Comparison of ENCODE assay signal across 20 cellular contexts in genomic region chr5:131745155-131745554, GRCh38. TPM values are rescaled to one million over a fixed set of nuclear protein-coding genes. Genes with fewer than 3 reads are reported as not detected.
DNase-seq lines count a peak whose midpoint lies in the region; ATAC-seq, FAIRE-seq and TF ChIP-seq lines count a peak whose summit lies in the region.
"Had no signal": no experiment of that assay in that cellular context is flagged by ENCODE, and none has a peak within 500 bp of the region (broad histone marks: within the 10 kb centered on the region; RNA-seq: fewer than 3 reads in every experiment).

No MANE protein-coding gene starts in this region.

- no peaks in the 10 kb centered on the region for H3K27me3 Mint-ChIP-seq in CD14-positive monocyte (ENCODE audit: low read depth in 3 of 3)
- no peaks in the 10 kb centered on the region for H3K27me3 Mint-ChIP-seq in T-helper 17 cell
- no peaks in the 10 kb centered on the region for H3K27me3 Mint-ChIP-seq in chondrocyte (ENCODE audit: low read depth)
- H3K27me3 Mint-ChIP-seq: B cell; CD4-positive, CD25-positive, alpha-beta regulatory T cell had no signal

- no peak for TF ChIP-seq RAD21 in K562 (CRISPR knock-in tag; conservative IDR thresholded peaks at IDR 0.05 in 1 of 2, IDR thresholded peaks at IDR 0.05 in 1 of 2)

- peaks cover 85% of the 10 kb centered on the region for H3K79me2 ChIP-seq in K562 (ENCODE audit: control insufficient read depth, insufficient read depth, low read length)

- no peak for TF ChIP-seq POLR2A in K562 (conservative IDR thresholded peaks at IDR 0.05)

- H4K20me1 ChIP-seq in K562 (replicated peaks; ENCODE audit: control insufficient read depth, insufficient read depth, low read length), result no peaks in the 10 kb centered on the region

- no TSS peak for BruUV-seq in K562 (replicated peaks; lab: Mats Ljungman, UMichigan)

- peaks cover 15 to 51% of the 10 kb centered on the region in 2 experiments for H3K4me1 ChIP-seq in K562 (replicated peaks in 1 of 2; ENCODE audit: control insufficient read depth in 2 of 2, insufficient read depth in 2 of 2, low read length in 2 of 2)
- H3K4me1 ChIP-seq: Caco-2 had no signal

- 23% methylated on average over 3 of the region's 3 CpGs for WGBS in K562 (ENCODE audit: insufficient coverage, low coverage, missing lambda C conversion rate)

- H3K27me3 ChIP-seq in K562 (ENCODE audit: control insufficient read depth in 2 of 2, insufficient read depth in 2 of 2, low read length in 2 of 2), result no peaks in the 10 kb centered on the region
- H3K27me3 ChIP-seq: BLaER1 treated with 17β-estradiol and CSF1 and Interleukin-3, amounts not matched to agents 10 nM and 100 nM had no signal

- no peaks in the 10 kb centered on the region for H3K9me3 ChIP-seq in T-helper 17 cell (ENCODE audit: control insufficient read depth, low read length, poor library complexity, severe bottlenecking)
- no peaks in the 10 kb centered on the region for H3K9me3 ChIP-seq in K562 (replicated peaks; ENCODE audit: control insufficient read depth, insufficient read depth, low read depth, low read length)
- H3K9me3 ChIP-seq: Caco-2 had no signal

- H3K9me1 ChIP-seq in K562 (ENCODE audit: control insufficient read depth, insufficient read depth, low read length), result no peaks in the 10 kb centered on the region

- H3K9me3 Mint-ChIP-seq in CD14-positive monocyte (no peaks in the 10 kb centered on the region), chondrocyte (ENCODE audit: low read depth) (no peaks in the 10 kb centered on the region)
- H3K9me3 Mint-ChIP-seq: CD4-positive, CD25-positive, alpha-beta regulatory T cell; CD8-positive, alpha-beta T cell had no signal

- TF ChIP-seq CTCF in CD14-positive monocyte (IDR thresholded peaks at IDR 0.05) (no peak), K562 (IDR thresholded peaks at IDR 0.05 in 2 of 3, conservative IDR thresholded peaks at IDR 0.05 in 1 of 3; ENCODE audit: insufficient read depth in 2 of 3, low read depth in 1 of 3, low read length in 3 of 3) (no peak), chondrocyte (IDR thresholded peaks at IDR 0.05) (no peak)

- H3K9ac ChIP-seq in K562 (ENCODE audit: insufficient read depth in 1 of 2, low read depth in 2 of 2, low read length in 2 of 2), result peak overlapping the region in 1 of 2 experiments; percentile 40; a peak in 1 of 4 replicates
- H3K9ac ChIP-seq: BLaER1 treated with 17β-estradiol and CSF1 and Interleukin-3, amounts not matched to agents 10 nM and 100 nM had no signal

- H3K4me3 Mint-ChIP-seq in CD14-positive monocyte, result no peak overlapping the region
- H3K4me3 Mint-ChIP-seq in T-helper 17 cell, result no peak overlapping the region
- no peak overlapping the region for H3K4me3 Mint-ChIP-seq in chondrocyte (ENCODE audit: unreplicated experiment)
- H3K4me3 Mint-ChIP-seq: B cell; CD4-positive, CD25-positive, alpha-beta regulatory T cell; CD8-positive, alpha-beta T cell had no signal

- intact Hi-C loops in CD14-positive monocyte (cut with micrococcal nuclease) (no loop called here), K562 (cut with micrococcal nuclease) (loop anchor here (5.0 kb wide), 2 partner anchors 108 to 262 kb away; partner anchors contain the start of gene RAPGEF6)

- TF ChIP-seq EP300 in K562 (IDR thresholded peaks at IDR 0.05; ENCODE audit: low read length), result no peak

- POLR2A ChIA-PET in K562 (lab: Yijun Ruan, JAX), result interaction anchor here (1.0 to 2.1 kb wide), 4 partner anchors 8 to 110 kb away, joined by 3 to 10 read pairs (median 4); no protein-coding TSS in a partner anchor

- peak overlapping the region; percentile 86 for H3K27ac ChIP-seq in K562 (ENCODE audit: extremely low read depth, low read depth, low read length)
- H3K27ac ChIP-seq: BLaER1 treated with 17β-estradiol and CSF1 and Interleukin-3, amounts not matched to agents 10 nM and 100 nM; C4-2B had no signal

- H2AFZ ChIP-seq in K562 (ENCODE audit: low read depth, low read length), result no peak overlapping the region

- ATAC-seq in T-helper 17 cell (no peak), K562 (no peak)
- ATAC-seq: CD8-positive, alpha-beta T cell had no signal

- no peak overlapping the region; the same call in 1 of the 2 replicates for H3K4me2 ChIP-seq in K562 (ENCODE audit: insufficient read depth, low read length)
- H3K4me2 ChIP-seq: BLaER1 treated with 17β-estradiol and CSF1 and Interleukin-3, amounts not matched to agents 10 nM and 100 nM had no signal

- no peak overlapping the region for H3K4me3 ChIP-seq in K562
- H3K4me3 ChIP-seq: BLaER1 treated with 17β-estradiol and CSF1 and Interleukin-3, amounts not matched to agents 10 nM and 100 nM had no signal

- H3K36me3 Mint-ChIP-seq in CD14-positive monocyte, result peaks cover 43 to 46% of the 10 kb centered on the region in 2 donors
- H3K36me3 Mint-ChIP-seq in T-helper 17 cell (ENCODE audit: low read depth), result peaks cover 13% of the 10 kb centered on the region
- H3K36me3 Mint-ChIP-seq in chondrocyte (ENCODE audit: low read depth), result peaks cover 16% of the 10 kb centered on the region

- in situ Hi-C loops in K562 (cut with MboI), result no loop called here

- DNase-seq in CD14-positive monocyte (ENCODE audit: low spot score) (no peak), T-helper 17 cell (no peak), K562 (ENCODE audit: extremely low read depth in 1 of 4, low spot score in 3 of 4) (no peak), NCI-H2171 treated with DMSO at 0.1 percent for 48 hours (lab: John Stamatoyannopoulos, UW) (no peak), chondrocyte (ENCODE audit: low spot score) (no peak), AML-193 (lab: John Stamatoyannopoulos, UW) (no peak)
- DNase-seq: 8988T; ACHN; Caco-2; Calu3; CD4-positive, CD25-positive, alpha-beta regulatory T cell; CD8-positive, alpha-beta T cell; DMS79 treated with DMSO at 0.1 percent for 48 hours; GF-D8 had no signal

- CTCF ChIA-PET in K562 (lab: Yijun Ruan, JAX; ENCODE audit: low intra/inter-chr PET ratio), result no interaction called here

- H3K4me1 Mint-ChIP-seq in CD14-positive monocyte (peaks cover 30% of the 10 kb centered on the region), T-helper 17 cell (peaks cover 35% of the 10 kb centered on the region), chondrocyte (ENCODE audit: low read depth) (peaks cover 39% of the 10 kb centered on the region)

- no peak for FAIRE-seq in K562 (lab: Jason Lieb, UNC)
- FAIRE-seq: D721Med, GM12891, GM19239 had no signal

- peaks cover 48% of the 10 kb centered on the region for H3K36me3 ChIP-seq in K562 (ENCODE audit: control insufficient read depth, insufficient read depth, low read length)

- peak overlapping the region in 4 of 7 donors; percentile 13 to 46 (median 42) for H3K27ac Mint-ChIP-seq in CD14-positive monocyte
- H3K27ac Mint-ChIP-seq in T-helper 17 cell, result peak overlapping the region; percentile 79
- H3K27ac Mint-ChIP-seq in chondrocyte (ENCODE audit: unreplicated experiment), result no peak overlapping the region
- H3K27ac Mint-ChIP-seq: B cell; CD8-positive, alpha-beta T cell had no signal

TF ChIP-seq in K562, 482 proteins besides CTCF, POLR2A, EP300 and RAD21:
- TF ChIP-seq RBM25 (IDR thresholded peaks at IDR 0.05; ENCODE audit: low read depth, low read length, severe bottlenecking) (peak; percentile 8), ZNF232 (CRISPR knock-in tag; IDR thresholded peaks at IDR 0.05) (no peak), ZNF121 (CRISPR knock-in tag; conservative IDR thresholded peaks at IDR 0.05) (peak; percentile 86), ZNF766 (CRISPR knock-in tag; conservative IDR thresholded peaks at IDR 0.05) (0 out of 2 replicates have a peak, but pooled peaks have one; percentile 11), BCOR (IDR thresholded peaks at IDR 0.05) (0 out of 2 replicates have a peak, but pooled peaks have one; percentile 10), BRD4 (IDR thresholded peaks at IDR 0.05) (no peak), PBX2 (CRISPR knock-in tag; IDR thresholded peaks at IDR 0.05; ENCODE audit: low read depth) (no peak), PBX2 (tag; conservative IDR thresholded peaks at IDR 0.05; ENCODE audit: low read depth) (no peak)

RNA-seq across cellular contexts. Expression of gene FNIP1, which starts 51.7 kb away (rescaled TPM):
- polyA plus RNA-seq in CD14-positive monocyte (10 to 100 TPM; 13.6 to 17.3 TPM), K562 (2011; rRNA removed) (17.9 and 19.7 TPM in 2 replicates), K562 (2014; fragmentation: Illumina TruSeq; extraction: Trizol) (10.3 and 10.7 TPM in 2 replicates), K562 (2014; fragmentation: Nextera tagmentation; extraction: Ambion mirVana) (1 to 10 TPM; 5.0 to 8.7 TPM), K562 (2014; rRNA removed) (9.4 and 12.0 TPM in 2 replicates)
- total RNA-seq in T-helper 17 cell (10 to 100 TPM; 27.5 to 28.8 TPM), K562 (2014; rRNA removed) (18.4 and 19.9 TPM in 2 replicates), K562 (2014; rRNA removed; fragmentation: Illumina TruSeq; extraction: Trizol) (22.1 and 26.4 TPM in 2 replicates), K562 (2015; rRNA removed; fragmentation: Illumina TruSeq; extraction: Trizol) (31.1 and 32.8 TPM in 2 replicates), K562 (2021) (22.1 and 24.6 TPM in 2 replicates), chondrocyte (26.4 to 40.6 TPM (median 38.4 TPM) in 3 replicates)
- total RNA-seq in K562 (2011; cell fraction: chromatin; rRNA removed; ENCODE audit: low replicate concordance), result 66.1 and 149 TPM in 2 replicates
- 49.7 and 55.7 TPM in 2 replicates for total RNA-seq in K562 (2011; cell fraction: nucleolus; rRNA removed)
- total RNA-seq in K562 (2011; cell fraction: nucleoplasm; rRNA removed), result 73.5 and 100 TPM in 2 replicates
- 5.5 and 9.3 TPM in 2 replicates for polyA plus RNA-seq in K562 (2011; cell fraction: cytosol; rRNA removed)
- polyA plus RNA-seq in K562 (2011; cell fraction: nucleus; rRNA removed), result 17.5 and 20.3 TPM in 2 replicates
- 7.5 and 10.7 TPM in 2 replicates for polyA plus RNA-seq in K562 (2012)
- 54.7 and 58.9 TPM in 2 replicates for polyA minus RNA-seq in K562 (2011; rRNA and poly(A)+ RNA removed)
- polyA minus RNA-seq in K562 (2011; cell fraction: cytosol; rRNA and poly(A)+ RNA removed), result 16.2 and 16.4 TPM in 2 replicates
- polyA minus RNA-seq in K562 (2011; cell fraction: nucleus; rRNA and poly(A)+ RNA removed), result 48.3 and 63.5 TPM in 2 replicates
